Comparison of ENCODE assay signal across 1 cellular context in the genomic region with DNA sequence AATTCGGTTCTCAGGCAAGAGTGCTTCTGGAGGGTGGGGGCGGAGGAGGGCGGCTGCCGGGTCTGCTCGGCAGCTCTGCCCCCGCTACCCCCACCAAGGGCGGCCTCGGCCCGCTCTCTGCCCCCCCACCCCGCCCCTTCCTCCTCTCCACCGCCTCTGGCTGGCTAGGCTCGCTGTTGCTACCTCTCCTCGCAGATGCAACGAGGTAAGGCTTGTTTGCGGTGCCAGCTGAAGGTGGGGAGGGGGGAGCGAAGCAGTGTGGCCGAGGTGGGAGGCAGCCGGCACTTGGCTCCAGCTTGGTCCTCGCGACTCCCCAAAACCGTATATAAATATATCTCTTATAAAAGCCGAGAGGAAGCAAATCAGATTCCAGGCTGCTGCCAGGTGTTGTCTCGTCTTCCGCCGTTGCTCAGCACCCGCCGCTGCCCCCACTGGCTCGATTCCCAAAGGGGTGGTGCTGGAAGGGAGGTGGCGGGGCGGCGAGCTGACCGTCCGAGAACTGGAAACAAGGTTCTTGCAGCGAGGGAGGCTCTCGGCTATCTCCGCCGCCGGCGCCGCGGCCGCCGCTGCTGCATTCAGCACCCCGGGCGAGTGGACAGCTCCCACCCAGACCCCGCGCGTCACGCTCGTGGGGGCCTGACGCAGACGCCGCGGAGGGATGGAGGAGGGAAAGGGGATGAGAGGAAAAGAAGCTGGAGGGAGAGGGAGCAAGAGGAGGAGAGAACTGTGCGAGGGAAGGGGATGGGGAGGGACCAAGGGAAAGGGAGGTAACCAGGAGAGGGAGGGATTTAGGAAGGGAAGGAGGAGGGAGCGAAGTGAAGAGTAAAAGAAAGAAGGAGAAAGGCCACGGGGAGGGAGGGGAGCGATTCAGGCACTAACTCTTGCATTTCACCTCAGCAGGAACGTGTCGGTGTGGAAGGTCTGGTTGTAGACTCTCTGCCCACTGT.
TF ChIP-seq lines count a peak whose summit lies in the region.

A gene with protein sequence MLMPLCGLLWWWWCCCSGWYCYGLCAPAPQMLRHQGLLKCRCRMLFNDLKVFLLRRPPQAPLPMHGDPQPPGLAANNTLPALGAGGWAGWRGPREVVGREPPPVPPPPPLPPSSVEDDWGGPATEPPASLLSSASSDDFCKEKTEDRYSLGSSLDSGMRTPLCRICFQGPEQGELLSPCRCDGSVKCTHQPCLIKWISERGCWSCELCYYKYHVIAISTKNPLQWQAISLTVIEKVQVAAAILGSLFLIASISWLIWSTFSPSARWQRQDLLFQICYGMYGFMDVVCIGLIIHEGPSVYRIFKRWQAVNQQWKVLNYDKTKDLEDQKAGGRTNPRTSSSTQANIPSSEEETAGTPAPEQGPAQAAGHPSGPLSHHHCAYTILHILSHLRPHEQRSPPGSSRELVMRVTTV (minus strand): TSS at position 728 of the 947 bp plus-strand sequence. CDS start 2,223 bp downstream, outside the sequence.

TF ChIP-seq in HEK293, 187 proteins besides CTCF, POLR2A, EP300 and RAD21 (continued from another document):
- TF ChIP-seq, protein P1, sequence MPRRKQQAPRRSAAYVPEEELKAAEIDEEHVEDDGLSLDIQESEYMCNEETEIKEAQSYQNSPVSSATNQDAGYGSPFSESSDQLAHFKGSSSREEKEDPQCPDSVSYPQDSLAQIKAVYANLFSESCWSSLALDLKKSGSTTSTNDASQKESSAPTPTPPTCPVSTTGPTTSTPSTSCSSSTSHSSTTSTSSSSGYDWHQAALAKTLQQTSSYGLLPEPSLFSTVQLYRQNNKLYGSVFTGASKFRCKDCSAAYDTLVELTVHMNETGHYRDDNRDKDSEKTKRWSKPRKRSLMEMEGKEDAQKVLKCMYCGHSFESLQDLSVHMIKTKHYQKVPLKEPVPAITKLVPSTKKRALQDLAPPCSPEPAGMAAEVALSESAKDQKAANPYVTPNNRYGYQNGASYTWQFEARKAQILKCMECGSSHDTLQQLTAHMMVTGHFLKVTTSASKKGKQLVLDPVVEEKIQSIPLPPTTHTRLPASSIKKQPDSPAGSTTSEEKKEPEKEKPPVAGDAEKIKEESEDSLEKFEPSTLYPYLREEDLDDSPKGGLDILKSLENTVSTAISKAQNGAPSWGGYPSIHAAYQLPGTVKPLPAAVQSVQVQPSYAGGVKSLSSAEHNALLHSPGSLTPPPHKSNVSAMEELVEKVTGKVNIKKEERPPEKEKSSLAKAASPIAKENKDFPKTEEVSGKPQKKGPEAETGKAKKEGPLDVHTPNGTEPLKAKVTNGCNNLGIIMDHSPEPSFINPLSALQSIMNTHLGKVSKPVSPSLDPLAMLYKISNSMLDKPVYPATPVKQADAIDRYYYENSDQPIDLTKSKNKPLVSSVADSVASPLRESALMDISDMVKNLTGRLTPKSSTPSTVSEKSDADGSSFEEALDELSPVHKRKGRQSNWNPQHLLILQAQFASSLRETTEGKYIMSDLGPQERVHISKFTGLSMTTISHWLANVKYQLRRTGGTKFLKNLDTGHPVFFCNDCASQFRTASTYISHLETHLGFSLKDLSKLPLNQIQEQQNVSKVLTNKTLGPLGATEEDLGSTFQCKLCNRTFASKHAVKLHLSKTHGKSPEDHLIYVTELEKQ (tag by site-specific recombination; IDR thresholded peaks at IDR 0.05; ENCODE audit: borderline replicate concordance): no peak
- TF ChIP-seq ZNF184 (tag by site-specific recombination; IDR thresholded peaks at IDR 0.05) (no peak), ZFP69B (tag by site-specific recombination; IDR thresholded peaks at IDR 0.05) (peak; percentile 71), REPIN1 (tag by site-specific recombination; IDR thresholded peaks at IDR 0.05; ENCODE audit: low read depth) (0 out of 2 replicates have a peak, but pooled peaks have one; percentile 49), ZBTB17 (tag by site-specific recombination; IDR thresholded peaks at IDR 0.05) (peak; percentile 94), ZNF394 (tag by site-specific recombination; IDR thresholded peaks at IDR 0.05; ENCODE audit: borderline replicate concordance) (no peak; the same call in 1 of the 2 replicates), ZNF24 (tag by site-specific recombination; IDR thresholded peaks at IDR 0.05) (0 out of 2 replicates have a peak, but pooled peaks have one; percentile 16), KLF9 (tag by site-specific recombination; IDR thresholded peaks at IDR 0.05; ENCODE audit: low read depth) (peak; percentile 23; the same call in 1 of the 2 replicates), INSM2 (tag by site-specific recombination; IDR thresholded peaks at IDR 0.05) (peak; percentile 40; the same call in 1 of the 2 replicates), SP7 (tag by site-specific recombination; IDR thresholded peaks at IDR 0.05) (peak; percentile 63; the same call in 1 of the 2 replicates), ZNF561 (tag by site-specific recombination; IDR thresholded peaks at IDR 0.05; ENCODE audit: borderline replicate concordance) (no peak), ZNF391 (tag by site-specific recombination; IDR thresholded peaks at IDR 0.05; ENCODE audit: borderline replicate concordance, low read depth) (peak; percentile 95; the same call in 1 of the 2 replicates), GLIS1 (tag by site-specific recombination; IDR thresholded peaks at IDR 0.05) (peak; percentile 83)
- TF ChIP-seq, protein P2, sequence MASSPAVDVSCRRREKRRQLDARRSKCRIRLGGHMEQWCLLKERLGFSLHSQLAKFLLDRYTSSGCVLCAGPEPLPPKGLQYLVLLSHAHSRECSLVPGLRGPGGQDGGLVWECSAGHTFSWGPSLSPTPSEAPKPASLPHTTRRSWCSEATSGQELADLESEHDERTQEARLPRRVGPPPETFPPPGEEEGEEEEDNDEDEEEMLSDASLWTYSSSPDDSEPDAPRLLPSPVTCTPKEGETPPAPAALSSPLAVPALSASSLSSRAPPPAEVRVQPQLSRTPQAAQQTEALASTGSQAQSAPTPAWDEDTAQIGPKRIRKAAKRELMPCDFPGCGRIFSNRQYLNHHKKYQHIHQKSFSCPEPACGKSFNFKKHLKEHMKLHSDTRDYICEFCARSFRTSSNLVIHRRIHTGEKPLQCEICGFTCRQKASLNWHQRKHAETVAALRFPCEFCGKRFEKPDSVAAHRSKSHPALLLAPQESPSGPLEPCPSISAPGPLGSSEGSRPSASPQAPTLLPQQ (tag by site-specific recombination; IDR thresholded peaks at IDR 0.05): peak; percentile 71
